In genomic region chr1:197146108-197147095, GRCh38 we compare ENCODE assay signal across 1 cellular context.
TF ChIP-seq lines count a peak whose summit lies in the region.

A gene with protein sequence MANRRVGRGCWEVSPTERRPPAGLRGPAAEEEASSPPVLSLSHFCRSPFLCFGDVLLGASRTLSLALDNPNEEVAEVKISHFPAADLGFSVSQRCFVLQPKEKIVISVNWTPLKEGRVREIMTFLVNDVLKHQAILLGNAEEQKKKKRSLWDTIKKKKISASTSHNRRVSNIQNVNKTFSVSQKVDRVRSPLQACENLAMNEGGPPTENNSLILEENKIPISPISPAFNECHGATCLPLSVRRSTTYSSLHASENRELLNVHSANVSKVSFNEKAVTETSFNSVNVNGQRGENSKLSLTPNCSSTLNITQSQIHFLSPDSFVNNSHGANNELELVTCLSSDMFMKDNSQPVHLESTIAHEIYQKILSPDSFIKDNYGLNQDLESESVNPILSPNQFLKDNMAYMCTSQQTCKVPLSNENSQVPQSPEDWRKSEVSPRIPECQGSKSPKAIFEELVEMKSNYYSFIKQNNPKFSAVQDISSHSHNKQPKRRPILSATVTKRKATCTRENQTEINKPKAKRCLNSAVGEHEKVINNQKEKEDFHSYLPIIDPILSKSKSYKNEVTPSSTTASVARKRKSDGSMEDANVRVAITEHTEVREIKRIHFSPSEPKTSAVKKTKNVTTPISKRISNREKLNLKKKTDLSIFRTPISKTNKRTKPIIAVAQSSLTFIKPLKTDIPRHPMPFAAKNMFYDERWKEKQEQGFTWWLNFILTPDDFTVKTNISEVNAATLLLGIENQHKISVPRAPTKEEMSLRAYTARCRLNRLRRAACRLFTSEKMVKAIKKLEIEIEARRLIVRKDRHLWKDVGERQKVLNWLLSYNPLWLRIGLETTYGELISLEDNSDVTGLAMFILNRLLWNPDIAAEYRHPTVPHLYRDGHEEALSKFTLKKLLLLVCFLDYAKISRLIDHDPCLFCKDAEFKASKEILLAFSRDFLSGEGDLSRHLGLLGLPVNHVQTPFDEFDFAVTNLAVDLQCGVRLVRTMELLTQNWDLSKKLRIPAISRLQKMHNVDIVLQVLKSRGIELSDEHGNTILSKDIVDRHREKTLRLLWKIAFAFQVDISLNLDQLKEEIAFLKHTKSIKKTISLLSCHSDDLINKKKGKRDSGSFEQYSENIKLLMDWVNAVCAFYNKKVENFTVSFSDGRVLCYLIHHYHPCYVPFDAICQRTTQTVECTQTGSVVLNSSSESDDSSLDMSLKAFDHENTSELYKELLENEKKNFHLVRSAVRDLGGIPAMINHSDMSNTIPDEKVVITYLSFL (N-terminal part only) (minus strand): TSS chr1:197146669. CDS start chr1:197146437, 232 bp downstream.

TF ChIP-seq in HepG2, 621 proteins besides CTCF, POLR2A, EP300 and RAD21 (continued from another document and continues in another):
- TF ChIP-seq, protein P1, sequence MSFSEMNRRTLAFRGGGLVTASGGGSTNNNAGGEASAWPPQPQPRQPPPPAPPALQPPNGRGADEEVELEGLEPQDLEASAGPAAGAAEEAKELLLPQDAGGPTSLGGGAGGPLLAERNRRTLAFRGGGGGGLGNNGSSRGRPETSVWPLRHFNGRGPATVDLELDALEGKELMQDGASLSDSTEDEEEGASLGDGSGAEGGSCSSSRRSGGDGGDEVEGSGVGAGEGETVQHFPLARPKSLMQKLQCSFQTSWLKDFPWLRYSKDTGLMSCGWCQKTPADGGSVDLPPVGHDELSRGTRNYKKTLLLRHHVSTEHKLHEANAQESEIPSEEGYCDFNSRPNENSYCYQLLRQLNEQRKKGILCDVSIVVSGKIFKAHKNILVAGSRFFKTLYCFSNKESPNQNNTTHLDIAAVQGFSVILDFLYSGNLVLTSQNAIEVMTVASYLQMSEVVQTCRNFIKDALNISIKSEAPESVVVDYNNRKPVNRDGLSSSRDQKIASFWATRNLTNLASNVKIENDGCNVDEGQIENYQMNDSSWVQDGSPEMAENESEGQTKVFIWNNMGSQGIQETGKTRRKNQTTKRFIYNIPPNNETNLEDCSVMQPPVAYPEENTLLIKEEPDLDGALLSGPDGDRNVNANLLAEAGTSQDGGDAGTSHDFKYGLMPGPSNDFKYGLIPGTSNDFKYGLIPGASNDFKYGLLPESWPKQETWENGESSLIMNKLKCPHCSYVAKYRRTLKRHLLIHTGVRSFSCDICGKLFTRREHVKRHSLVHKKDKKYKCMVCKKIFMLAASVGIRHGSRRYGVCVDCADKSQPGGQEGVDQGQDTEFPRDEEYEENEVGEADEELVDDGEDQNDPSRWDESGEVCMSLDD (CRISPR knock-in tag; IDR thresholded peaks at IDR 0.05; ENCODE audit: borderline replicate concordance), result no peak
- TF ChIP-seq ZNF275 (CRISPR knock-in tag; IDR thresholded peaks at IDR 0.05; ENCODE audit: borderline replicate concordance), result no peak
- TF ChIP-seq SPEN (CRISPR knock-in tag; IDR thresholded peaks at IDR 0.05; ENCODE audit: low read depth), result no peak
- TF ChIP-seq ERF (CRISPR knock-in tag; IDR thresholded peaks at IDR 0.05), result 0 out of 2 replicates have a peak, but pooled peaks have one; percentile 30
- TF ChIP-seq RXRB (CRISPR knock-in tag; IDR thresholded peaks at IDR 0.05; ENCODE audit: borderline replicate concordance), result peak; percentile 17; the same call in 1 of the 2 replicates
- no peak for TF ChIP-seq ZNF451 (CRISPR knock-in tag; IDR thresholded peaks at IDR 0.05)
- TF ChIP-seq ZNF569 (CRISPR knock-in tag; IDR thresholded peaks at IDR 0.05; ENCODE audit: borderline replicate concordance), result no peak
- TF ChIP-seq MED13 (CRISPR knock-in tag; IDR thresholded peaks at IDR 0.05), result no peak
- TF ChIP-seq WIZ (CRISPR knock-in tag; IDR thresholded peaks at IDR 0.05), result no peak
- no peak for TF ChIP-seq HMGA1 (CRISPR knock-in tag; conservative IDR thresholded peaks at IDR 0.05)
- TF ChIP-seq FOXC1 (CRISPR knock-in tag; IDR thresholded peaks at IDR 0.05; ENCODE audit: borderline replicate concordance), result no peak
- peak; percentile 31; the same call in 1 of the 2 replicates for TF ChIP-seq FOXK1 (CRISPR knock-in tag; IDR thresholded peaks at IDR 0.05; ENCODE audit: borderline replicate concordance, low read depth)
- no peak for TF ChIP-seq NFIC (IDR thresholded peaks at IDR 0.05; ENCODE audit: low read length)
- peak; percentile 83 for TF ChIP-seq ZNF841 (CRISPR knock-in tag; IDR thresholded peaks at IDR 0.05; ENCODE audit: borderline replicate concordance)
- TF ChIP-seq ZNF775 (CRISPR knock-in tag; IDR thresholded peaks at IDR 0.05; ENCODE audit: borderline replicate concordance), result no peak
- no peak for TF ChIP-seq ZNF746 (CRISPR knock-in tag; IDR thresholded peaks at IDR 0.05)
- TF ChIP-seq KDM5A (IDR thresholded peaks at IDR 0.05; ENCODE audit: borderline replicate concordance, low read length), result peak; percentile 91
- peak; percentile 57; the same call in 1 of the 2 replicates for TF ChIP-seq KAT7 (CRISPR knock-in tag; IDR thresholded peaks at IDR 0.05; ENCODE audit: borderline replicate concordance)
- no peak for TF ChIP-seq MEIS2 (CRISPR knock-in tag; IDR thresholded peaks at IDR 0.05)
- TF ChIP-seq ARID2 (CRISPR knock-in tag; IDR thresholded peaks at IDR 0.05; ENCODE audit: borderline replicate concordance), result peak; percentile 97
- TF ChIP-seq GRHL1 (CRISPR knock-in tag; conservative IDR thresholded peaks at IDR 0.05), result peak; percentile 44; the same call in 1 of the 2 replicates
- no peak for TF ChIP-seq HHEX (CRISPR knock-in tag; IDR thresholded peaks at IDR 0.05)
- TF ChIP-seq ADNP (CRISPR knock-in tag; IDR thresholded peaks at IDR 0.05), result no peak
- TF ChIP-seq ZNF563 (CRISPR knock-in tag; IDR thresholded peaks at IDR 0.05), result no peak
- TF ChIP-seq MAZ (IDR thresholded peaks at IDR 0.05; ENCODE audit: borderline replicate concordance, low read depth, low read length), result no peak
- TF ChIP-seq MAZ (CRISPR knock-in tag; IDR thresholded peaks at IDR 0.05; ENCODE audit: low read depth), result no peak
- no peak for TF ChIP-seq SMAD9 (CRISPR knock-in tag; IDR thresholded peaks at IDR 0.05)
- no peak for TF ChIP-seq ZBTB40 (IDR thresholded peaks at IDR 0.05)
- TF ChIP-seq ZBTB40 (CRISPR knock-in tag; IDR thresholded peaks at IDR 0.05), result no peak
- no peak for TF ChIP-seq ELF3 (CRISPR knock-in tag; IDR thresholded peaks at IDR 0.05)
- TF ChIP-seq, protein P2, sequence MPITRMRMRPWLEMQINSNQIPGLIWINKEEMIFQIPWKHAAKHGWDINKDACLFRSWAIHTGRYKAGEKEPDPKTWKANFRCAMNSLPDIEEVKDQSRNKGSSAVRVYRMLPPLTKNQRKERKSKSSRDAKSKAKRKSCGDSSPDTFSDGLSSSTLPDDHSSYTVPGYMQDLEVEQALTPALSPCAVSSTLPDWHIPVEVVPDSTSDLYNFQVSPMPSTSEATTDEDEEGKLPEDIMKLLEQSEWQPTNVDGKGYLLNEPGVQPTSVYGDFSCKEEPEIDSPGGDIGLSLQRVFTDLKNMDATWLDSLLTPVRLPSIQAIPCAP (CRISPR knock-in tag; IDR thresholded peaks at IDR 0.05; ENCODE audit: low read depth), result no peak
- TF ChIP-seq ZNF766 (CRISPR knock-in tag; IDR thresholded peaks at IDR 0.05; ENCODE audit: borderline replicate concordance), result no peak
- no peak for TF ChIP-seq PCBP1 (IDR thresholded peaks at IDR 0.05; ENCODE audit: borderline replicate concordance, low read depth, low read length)
- TF ChIP-seq, protein P3, sequence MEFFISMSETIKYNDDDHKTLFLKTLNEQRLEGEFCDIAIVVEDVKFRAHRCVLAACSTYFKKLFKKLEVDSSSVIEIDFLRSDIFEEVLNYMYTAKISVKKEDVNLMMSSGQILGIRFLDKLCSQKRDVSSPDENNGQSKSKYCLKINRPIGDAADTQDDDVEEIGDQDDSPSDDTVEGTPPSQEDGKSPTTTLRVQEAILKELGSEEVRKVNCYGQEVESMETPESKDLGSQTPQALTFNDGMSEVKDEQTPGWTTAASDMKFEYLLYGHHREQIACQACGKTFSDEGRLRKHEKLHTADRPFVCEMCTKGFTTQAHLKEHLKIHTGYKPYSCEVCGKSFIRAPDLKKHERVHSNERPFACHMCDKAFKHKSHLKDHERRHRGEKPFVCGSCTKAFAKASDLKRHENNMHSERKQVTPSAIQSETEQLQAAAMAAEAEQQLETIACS (CRISPR knock-in tag; IDR thresholded peaks at IDR 0.05), result no peak
- TF ChIP-seq MAFK (conservative IDR thresholded peaks at IDR 0.05 in 1 of 2, IDR thresholded peaks at IDR 0.05 in 1 of 2; ENCODE audit: low read length in 2 of 2), result peak; percentile 82 to 84
- TF ChIP-seq ZMAT5 (CRISPR knock-in tag; IDR thresholded peaks at IDR 0.05; ENCODE audit: borderline replicate concordance, low read depth), result no peak
- TF ChIP-seq ZNF530 (CRISPR knock-in tag; IDR thresholded peaks at IDR 0.05; ENCODE audit: low read depth), result no peak
- no peak for TF ChIP-seq ZNF367 (CRISPR knock-in tag; IDR thresholded peaks at IDR 0.05; ENCODE audit: borderline replicate concordance)
- no peak; the same call in 1 of the 2 replicates for TF ChIP-seq ZNF816 (CRISPR knock-in tag; IDR thresholded peaks at IDR 0.05; ENCODE audit: borderline replicate concordance)
